Comparison of ENCODE assay signal across 8 cellular contexts in the genomic region with DNA sequence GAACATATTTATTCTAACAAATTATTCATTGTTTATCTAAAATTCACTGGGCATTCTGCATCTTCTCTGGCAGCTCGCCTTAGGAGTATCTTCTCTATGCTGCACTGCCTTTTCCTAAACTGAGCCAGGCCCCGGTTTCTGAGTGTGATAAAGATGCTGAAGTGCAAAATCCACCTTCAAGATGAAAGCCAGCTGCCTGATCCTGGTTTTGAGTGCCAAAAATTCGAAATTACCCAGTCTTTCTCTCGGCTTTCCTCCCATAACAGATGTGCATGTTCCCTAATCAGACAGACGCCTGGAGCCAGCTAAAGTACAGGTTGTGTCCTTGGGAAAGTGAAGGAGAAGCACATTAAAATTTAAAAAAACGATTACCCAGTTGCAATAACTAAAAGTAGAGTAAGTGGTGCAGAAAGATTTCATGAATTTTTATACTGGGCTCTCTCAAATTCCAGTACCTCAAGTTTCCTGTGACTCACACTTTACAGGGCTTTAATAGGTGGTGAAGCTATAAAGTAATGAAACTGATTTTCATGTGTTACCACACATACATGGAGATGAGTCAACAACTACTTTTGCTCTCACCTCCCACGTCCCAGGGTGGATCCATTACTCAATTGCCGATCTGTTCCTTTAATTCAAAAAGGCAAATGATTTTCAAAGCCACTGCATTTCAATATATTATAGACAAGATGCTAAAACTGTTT.
DNase-seq lines count a peak whose midpoint lies in the region; ATAC-seq and TF ChIP-seq lines count a peak whose summit lies in the region.

No MANE protein-coding gene starts in this region.

- H3K9me3 ChIP-seq in AG04450 (ENCODE audit: control insufficient read depth, insufficient read depth, low read length) (no peaks in the 10 kb centered on the region), mucosa of descending colon (no peaks in the 10 kb centered on the region), upper lobe of right lung (no peaks in the 10 kb centered on the region)

- H3K4me3 Mint-ChIP-seq in activated naive CD8-positive, alpha-beta T cell treated with anti-CD3 and anti-CD28 coated beads, Interleukin-2, amount 10 ng/mL, durations not matched to agents 7 days and 5 days = no peak overlapping the region

- no peaks in the 10 kb centered on the region for H3K9me3 Mint-ChIP-seq in activated naive CD8-positive, alpha-beta T cell treated with anti-CD3 and anti-CD28 coated beads, Interleukin-2, amount 10 ng/mL, durations not matched to agents 7 days and 5 days

- H3K36me3 ChIP-seq in mucosa of descending colon (ENCODE audit: low read depth) (no peaks in the 10 kb centered on the region), upper lobe of right lung (no peaks in the 10 kb centered on the region)

- peaks cover 5% of the 10 kb centered on the region for H3K27me3 Mint-ChIP-seq in activated naive CD8-positive, alpha-beta T cell treated with anti-CD3 and anti-CD28 coated beads, Interleukin-2, amount 10 ng/mL, durations not matched to agents 7 days and 5 days

- ATAC-seq in GM19452 (IDR thresholded peaks at IDR 0.05; ENCODE audit: unreplicated experiment) (peak; percentile 91), mucosa of descending colon (peak; percentile 96), upper lobe of right lung (peak; percentile 58), GM19328 (IDR thresholded peaks at IDR 0.05; ENCODE audit: unreplicated experiment) (no peak)
- ATAC-seq in activated naive CD8-positive, alpha-beta T cell treated with anti-CD3 and anti-CD28 coated beads, Interleukin-2, amount 10 ng/mL, durations not matched to agents 7 days and 5 days (ENCODE audit: low read depth) = peak; percentile 80

- no peaks in the 10 kb centered on the region for H3K36me3 Mint-ChIP-seq in activated naive CD8-positive, alpha-beta T cell treated with anti-CD3 and anti-CD28 coated beads, Interleukin-2, amount 10 ng/mL, durations not matched to agents 7 days and 5 days

- H3K27me3 ChIP-seq in AG04450 (ENCODE audit: control insufficient read depth, insufficient read depth, low read length) = no peaks in the 10 kb centered on the region
- H3K27me3 ChIP-seq in upper lobe of right lung = no peaks in the 10 kb centered on the region

- H3K4me3 ChIP-seq in AG04450 (ENCODE audit: low read depth, low read length) = peak overlapping the region; percentile 8
- H3K4me3 ChIP-seq in mucosa of descending colon = no peak overlapping the region
- H3K4me3 ChIP-seq in upper lobe of right lung = no peak overlapping the region

- peak; percentile 67 for DNase-seq in AG04450 (ENCODE audit: low read depth, low spot score)
- peak; percentile 82 for DNase-seq in LoVo (ENCODE audit: low spot score)
- no peak for DNase-seq in activated naive CD8-positive, alpha-beta T cell treated with anti-CD3 and anti-CD28 coated beads, Interleukin-2, amount 10 ng/mL, durations not matched to agents 7 days and 5 days
- DNase-seq in mucosa of descending colon = peak in 1 of 3 donors; percentile 29
- DNase-seq in upper lobe of right lung = no peak
- DNase-seq in HuH-7.5 (ENCODE audit: low spot score) = no peak

- CTCF ChIA-PET in AG04450 (lab: Charles Lee) = interaction anchor here (1.6 to 2.5 kb wide), 2 partner anchors 9 to 226 kb away, joined by 9 to 12 read pairs; no protein-coding TSS in a partner anchor

- no peak overlapping the region for H3K27ac Mint-ChIP-seq in activated naive CD8-positive, alpha-beta T cell treated with anti-CD3 and anti-CD28 coated beads, Interleukin-2, amount 10 ng/mL, durations not matched to agents 7 days and 5 days

- peaks cover 15% of the 10 kb centered on the region for H3K4me1 ChIP-seq in mucosa of descending colon (ENCODE audit: low read depth)
- peaks cover 4% of the 10 kb centered on the region for H3K4me1 ChIP-seq in upper lobe of right lung

- H3K27ac ChIP-seq in AG04450 (ENCODE audit: low read depth, low read length) = peak overlapping the region; percentile 92
- H3K27ac ChIP-seq in upper lobe of right lung = no peak overlapping the region

- no peak for TF ChIP-seq CTCF in AG04450 (IDR thresholded peaks at IDR 0.05; ENCODE audit: low read depth, low read length)
- TF ChIP-seq CTCF in mucosa of descending colon (IDR thresholded peaks at IDR 0.05) = no peak
- no peak for TF ChIP-seq CTCF in upper lobe of right lung (IDR thresholded peaks at IDR 0.05)

- peaks cover 9% of the 10 kb centered on the region for H3K4me1 Mint-ChIP-seq in activated naive CD8-positive, alpha-beta T cell treated with anti-CD3 and anti-CD28 coated beads, Interleukin-2, amount 10 ng/mL, durations not matched to agents 7 days and 5 days

- POLR2A ChIA-PET in AG04450 (lab: Yijun Ruan, JAX) = interaction anchor here (0.5 to 1.1 kb wide), 6 partner anchors 11 to 238 kb away, joined by 3 to 12 read pairs (median 4); no protein-coding TSS in a partner anchor
- POLR2A ChIA-PET in activated naive CD8-positive, alpha-beta T cell treated with anti-CD3 and anti-CD28 coated beads, Interleukin-2, amount 10 ng/mL, durations not matched to agents 7 days and 5 days (lab: Charles Lee) = interaction anchor here (0.6 to 1.1 kb wide), 2 partner anchors 52 to 204 kb away, joined by 3 read pairs; no protein-coding TSS in a partner anchor

- intact Hi-C loops in mucosa of descending colon (cut with DNase I, micrococcal nuclease) = no loop called here
- intact Hi-C loops in upper lobe of right lung (cut with DNase I) = loop anchor here (10.0 kb wide), 1 partner anchor 259 kb away; no protein-coding TSS in a partner anchor

Comparison
In these comparisons a context has a peak if more than half of its experiments do, and no peak if none do; other contexts are left out.
1. DNase-seq: peak in AG04450 (single experiment) and LoVo (single experiment); none in activated naive CD8-positive, alpha-beta T cell treated with anti-CD3 and anti-CD28 coated beads, Interleukin-2, amount 10 ng/mL, durations not matched to agents 7 days and 5 days (single experiment), upper lobe of right lung (single experiment) and HuH-7.5 (single experiment).